ENCODE assay signal across 9 cellular contexts in the genomic region with DNA sequence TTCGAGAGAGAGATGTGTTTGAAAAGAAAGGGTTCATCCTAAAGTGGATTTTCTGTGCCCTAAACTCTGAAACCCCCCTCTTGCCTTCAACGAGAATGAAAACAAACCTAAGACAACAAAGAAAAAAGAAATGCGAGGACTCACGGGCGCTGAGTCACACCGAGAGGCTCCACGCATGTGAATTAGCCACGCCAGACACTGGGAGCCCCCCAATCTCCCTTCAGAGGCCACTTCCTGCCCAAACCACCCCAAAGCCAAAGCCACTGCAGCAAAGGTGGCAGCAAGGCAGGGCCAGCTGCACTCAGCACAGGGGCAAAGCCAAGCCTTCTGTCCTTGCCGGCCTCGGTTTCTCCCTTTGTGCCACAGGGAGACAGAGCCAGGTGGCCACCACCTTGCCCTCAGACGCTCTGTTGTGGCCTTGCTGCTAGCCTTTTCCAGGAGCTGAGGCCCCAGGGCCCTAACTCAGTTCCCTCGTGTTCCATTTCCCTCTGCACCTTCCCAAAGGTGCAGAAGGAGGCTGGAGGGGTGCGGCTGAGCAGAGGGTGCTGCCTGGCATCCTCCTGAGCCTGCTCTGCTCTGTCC.
DNase-seq lines count a peak whose midpoint lies in the region; ATAC-seq and TF ChIP-seq lines count a peak whose summit lies in the region.
"Had no signal": no experiment of that assay in that cellular context is flagged by ENCODE, and none has a peak within 500 bp of the region (broad histone marks: within the 10 kb centered on the region; RNA-seq: fewer than 3 reads in every experiment).

No MANE protein-coding gene starts in this region.

- H3K4me2 ChIP-seq in OCI-LY1 (ENCODE audit: low read length): no peak overlapping the region

- intact Hi-C loops in CD14-positive monocyte (cut with micrococcal nuclease): no loop called here

- no peak overlapping the region for H3K4me3 ChIP-seq in OCI-LY1 (ENCODE audit: low read depth, low read length, poor library complexity, severe bottlenecking)
- H3K4me3 ChIP-seq in neutrophil (ENCODE audit: low read depth in 1 of 2, low read length in 1 of 2): no peak overlapping the region
- H3K4me3 ChIP-seq: K562 had no signal

- H3K4me1 ChIP-seq in OCI-LY1 (ENCODE audit: insufficient read depth, low read length, severe bottlenecking) (peaks cover 57% of the 10 kb centered on the region), neutrophil (ENCODE audit: control insufficient read depth in 1 of 2, insufficient read depth in 1 of 2, low read depth in 1 of 2, low read length in 1 of 2) (peaks cover 83 to 89% of the 10 kb centered on the region in 2 experiments)

- no peak for DNase-seq in CD14-positive monocyte (ENCODE audit: low spot score)
- DNase-seq in activated naive CD4-positive, alpha-beta T cell treated with Interleukin-2 at 50 U/mL for 16 hours: peak; percentile 74
- DNase-seq in NCI-H748 (lab: John Stamatoyannopoulos, UW; ENCODE audit: unreplicated experiment): no peak
- DNase-seq in COLO668 (lab: John Stamatoyannopoulos, UW; ENCODE audit: unreplicated experiment): no peak
- no peak for DNase-seq in hepatic stellate cell (ENCODE audit: low spot score)

- no peaks in the 10 kb centered on the region for H3K27me3 ChIP-seq in OCI-LY1 (ENCODE audit: insufficient read depth, low read length)
- H3K27me3 ChIP-seq in neutrophil: no peaks in the 10 kb centered on the region

- H3F3A ChIP-seq in OCI-LY1 (ENCODE audit: insufficient read depth, low read length): no peaks in the 10 kb centered on the region

- no peaks in the 10 kb centered on the region for H3K27me3 Mint-ChIP-seq in CD14-positive monocyte (ENCODE audit: low read depth in 3 of 3)

- no peaks in the 10 kb centered on the region; the same call in 1 of the 2 replicates for H3K79me2 ChIP-seq in OCI-LY1 (ENCODE audit: insufficient read depth, low read length)

- H3K4me1 Mint-ChIP-seq in CD14-positive monocyte: peaks cover 87% of the 10 kb centered on the region

- peaks cover 33% of the 10 kb centered on the region; the same call in 1 of the 2 replicates for H3K36me3 ChIP-seq in OCI-LY1 (ENCODE audit: insufficient read depth, low read length)
- H3K36me3 ChIP-seq in neutrophil: no peaks in the 10 kb centered on the region

- H2AFZ ChIP-seq in OCI-LY1 (ENCODE audit: low read length): no peak overlapping the region

- no peaks in the 10 kb centered on the region for H3K9me2 ChIP-seq in OCI-LY1 (ENCODE audit: low read depth, low read length)

- H3K9ac ChIP-seq in OCI-LY1 (ENCODE audit: low read length): no peak overlapping the region

- H3K9me3 ChIP-seq in OCI-LY1 (ENCODE audit: low read length) (no peaks in the 10 kb centered on the region), neutrophil (no peaks in the 10 kb centered on the region)

- no peaks in the 10 kb centered on the region for H4K20me1 ChIP-seq in OCI-LY1 (ENCODE audit: insufficient read depth, low read length)

- H3K27ac Mint-ChIP-seq in CD14-positive monocyte: peak overlapping the region in 5 of 7 donors; percentile 55 to 96 (median 82)

- H3K9me3 Mint-ChIP-seq in CD14-positive monocyte: peaks cover 0 to 3% (median 0%) of the 10 kb centered on the region in 7 donors

- no peak for ATAC-seq in GM21526 (IDR thresholded peaks at IDR 0.05; ENCODE audit: low FRiP score, unreplicated experiment)
- ATAC-seq: K562 had no signal

- H3K27ac ChIP-seq in OCI-LY1 (ENCODE audit: low read depth, low read length, poor library complexity, severe bottlenecking) (peak overlapping the region; percentile 42), neutrophil (peak overlapping the region; percentile 99)

- H3K4me3 Mint-ChIP-seq in CD14-positive monocyte: peak overlapping the region in 1 of 2 donors; percentile 30

- TF ChIP-seq CTCF in CD14-positive monocyte (IDR thresholded peaks at IDR 0.05) (no peak), OCI-LY1 (IDR thresholded peaks at IDR 0.05; ENCODE audit: low read length) (no peak), neutrophil (IDR thresholded peaks at IDR 0.05) (no peak)

- H3K36me3 Mint-ChIP-seq in CD14-positive monocyte: peaks cover 23 to 45% of the 10 kb centered on the region in 2 donors
